In genomic region chr2:42494434-42495233, GRCh38 we compare ENCODE assay signal across 8 cellular contexts. TPM values are rescaled to one million over a fixed set of nuclear protein-coding genes. Genes with fewer than 3 reads are reported as not detected.
DNase-seq lines count a peak whose midpoint lies in the region; ATAC-seq, FAIRE-seq and TF ChIP-seq lines count a peak whose summit lies in the region.

No MANE protein-coding gene starts in this region.

- TF ChIP-seq CTCF in BJ (IDR thresholded peaks at IDR 0.05; ENCODE audit: insufficient read depth, low read depth, low read length) = peak; percentile 92

- H3K4me3 ChIP-seq in BJ (ENCODE audit: low read depth, low read length) = peak overlapping the region; percentile 43

- FAIRE-seq in GM19239 (lab: Jason Lieb, UNC) = peak; percentile 28

- peaks cover 21% of the 10 kb centered on the region for H3K27me3 ChIP-seq in BJ (ENCODE audit: control insufficient read depth, insufficient read depth, low read length)

- CTCF ChIA-PET in BJ (lab: Yijun Ruan, JAX) = interaction anchor here (0.7 to 2.5 kb wide), 7 partner anchors 14 to 169 kb away, joined by 3 to 11 read pairs (median 3); no protein-coding TSS in a partner anchor

- DNase-seq in BJ (ENCODE audit: low read depth) (peak; percentile 11), GM19239 (ENCODE audit: insufficient read length, low spot score) (peak; percentile 87), NCI-H69 (lab: John Stamatoyannopoulos, UW) (peak; percentile 92), lung microvascular endothelial cell (ENCODE audit: low read depth in 2 of 2) (peak; percentile 78 to 80)
- DNase-seq in activated CD4-positive, alpha-beta T cell treated with anti-CD3 and anti-CD28 coated beads, Interleukin-2, amount 50 U/mL, for 48 hours = peak; percentile 81 to 85
- peak; percentile 53 for DNase-seq in effector CD8-positive, alpha-beta T cell (lab: John Stamatoyannopoulos, UW)
- DNase-seq in stimulated activated CD4-positive, alpha-beta T cell treated with anti-CD3 and anti-CD28 coated beads, TNF-alpha, amount 100 ng/mL, for 48 hours (ENCODE audit: low read depth in 3 of 3) = peak in 2 of 3 donors; percentile 58 to 65

- no peaks in the 10 kb centered on the region for H3K36me3 ChIP-seq in BJ (ENCODE audit: control insufficient read depth, insufficient read depth, low read length)

- peak; percentile 73 for ATAC-seq in HG03571 (IDR thresholded peaks at IDR 0.05; ENCODE audit: unreplicated experiment)

- POLR2A ChIA-PET in BJ (lab: Charles Lee) = no interaction called here

RNA-seq across cellular contexts. Expression of gene KCNG3, which starts 0.9 kb away (rescaled TPM):
- polyA plus RNA-seq in BJ (2011; rRNA removed) = not detected in 2 replicates
- not detected in 2 replicates for polyA minus RNA-seq in BJ (2011; rRNA and poly(A)+ RNA removed)
- not detected in 2 replicates for total RNA-seq in lung microvascular endothelial cell

Comparison
In these comparisons a context has a peak if more than half of its experiments do, and no peak if none do; other contexts are left out.
1. Peak in every context shown above with its lines: DNase-seq, ATAC-seq and H3K4me3 ChIP-seq.
2. DNase-seq: peak in every context shown above with its lines; median percentile 92 in NCI-H69; 87 in GM19239; 83 in activated CD4-positive, alpha-beta T cell treated with anti-CD3 and anti-CD28 coated beads, Interleukin-2, amount 50 U/mL, for 48 hours; 79 in lung microvascular endothelial cell; 62 in stimulated activated CD4-positive, alpha-beta T cell treated with anti-CD3 and anti-CD28 coated beads, TNF-alpha, amount 100 ng/mL, for 48 hours; 53 in effector CD8-positive, alpha-beta T cell; 11 in BJ.